20 cellular contexts compared by ENCODE assay signal in the genomic region with DNA sequence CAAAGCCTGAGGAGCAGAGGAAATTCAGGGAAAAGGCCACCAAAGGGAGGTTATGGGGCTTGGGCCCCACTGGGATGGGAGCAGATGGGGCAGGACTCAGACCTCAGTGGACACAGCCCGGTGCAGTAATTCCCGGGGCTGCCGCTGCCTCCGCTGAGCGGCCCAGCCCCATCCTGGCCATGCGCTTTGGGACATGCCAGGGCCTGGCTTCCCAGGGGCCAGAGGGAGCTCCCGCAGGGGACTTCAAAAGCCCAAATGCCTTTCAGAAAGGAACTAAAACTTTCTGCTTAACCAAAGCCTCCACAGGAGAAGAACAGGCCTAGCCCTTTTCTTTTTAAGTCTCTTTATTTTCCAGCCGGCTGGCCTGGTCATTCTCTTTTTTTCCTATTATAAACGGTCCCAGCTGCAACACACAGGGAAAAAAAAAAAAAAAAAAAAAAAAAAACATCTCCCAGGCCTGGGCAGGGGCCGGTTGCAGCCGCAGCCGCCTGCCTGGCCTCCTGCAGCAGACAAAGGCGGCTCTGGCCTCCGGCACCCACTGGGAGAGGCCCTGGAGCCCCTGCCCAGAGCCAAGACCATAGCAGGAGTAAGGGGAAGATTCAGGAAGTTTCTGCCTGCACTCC. TPM values are rescaled to one million over a fixed set of nuclear protein-coding genes. Genes with fewer than 3 reads are reported as not detected.
DNase-seq lines count a peak whose midpoint lies in the region; TF ChIP-seq lines count a peak whose summit lies in the region.
"Had no signal": no experiment of that assay in that cellular context is flagged by ENCODE, and none has a peak within 500 bp of the region (broad histone marks: within the 10 kb centered on the region; RNA-seq: fewer than 3 reads in every experiment).

No MANE protein-coding gene starts in this region.

- H3K4me3 ChIP-seq in left ventricle myocardium inferior (no peak overlapping the region), right atrium auricular region (no peak overlapping the region), smooth muscle cell (no peak overlapping the region)
- H3K4me3 ChIP-seq in CD8-positive, alpha-beta memory T cell (ENCODE audit: low read length): no peak overlapping the region

- no peaks in the 10 kb centered on the region for H3K9me3 Mint-ChIP-seq in nephron
- no peaks in the 10 kb centered on the region for H3K9me3 Mint-ChIP-seq in CD8-positive, alpha-beta memory T cell
- H3K9me3 Mint-ChIP-seq: activated CD4-positive, alpha-beta memory T cell treated with anti-CD3 and anti-CD28 coated beads for 36 hours had no signal

- H3K4me1 ChIP-seq in left ventricle myocardium inferior (peaks cover 11% of the 10 kb centered on the region), right atrium auricular region (no peaks in the 10 kb centered on the region), smooth muscle cell (ENCODE audit: low read depth) (peaks cover 29% of the 10 kb centered on the region)
- no peaks in the 10 kb centered on the region for H3K4me1 ChIP-seq in CD8-positive, alpha-beta memory T cell (ENCODE audit: insufficient read depth, low read length)
- H3K4me1 ChIP-seq: BE2C had no signal

- no peaks in the 10 kb centered on the region for H3K79me2 ChIP-seq in smooth muscle cell (ENCODE audit: low read depth)

- H3K9me3 ChIP-seq in left ventricle myocardium inferior (replicated peaks) (no peaks in the 10 kb centered on the region), right atrium auricular region (no peaks in the 10 kb centered on the region), smooth muscle cell (replicated peaks; ENCODE audit: low read depth) (no peaks in the 10 kb centered on the region)
- no peaks in the 10 kb centered on the region for H3K9me3 ChIP-seq in CD8-positive, alpha-beta memory T cell (ENCODE audit: low read length)
- H3K9me3 ChIP-seq: BE2C had no signal

- no peak overlapping the region for H3K9ac ChIP-seq in smooth muscle cell (ENCODE audit: low read depth)

- peaks cover 4% of the 10 kb centered on the region for H3K27me3 Mint-ChIP-seq in nephron (ENCODE audit: low read depth)
- peaks cover 31% of the 10 kb centered on the region in 2 donors for H3K27me3 Mint-ChIP-seq in CD8-positive, alpha-beta memory T cell
- H3K27me3 Mint-ChIP-seq: activated CD4-positive, alpha-beta memory T cell treated with anti-CD3 and anti-CD28 coated beads for 36 hours had no signal

- peak overlapping the region; percentile 72 for H2AFZ ChIP-seq in smooth muscle cell (ENCODE audit: low read depth)

- WGBS in smooth muscle cell (ENCODE audit: low lambda C conversion rate): 35% methylated on average over 14 of the region's 14 CpGs

- POLR2A ChIA-PET in CD8-positive, alpha-beta memory T cell (lab: Charles Lee): no interaction called here

- H4K20me1 ChIP-seq in smooth muscle cell (ENCODE audit: low read depth): no peaks in the 10 kb centered on the region

- CTCF ChIA-PET in CD8-positive, alpha-beta memory T cell (lab: Charles Lee): interaction anchor here (1.8 kb wide), 1 partner anchor 10 kb away, joined by 5 read pairs; no protein-coding TSS in a partner anchor

- H3K27me3 ChIP-seq in left ventricle myocardium inferior (ENCODE audit: low read depth) (peaks cover 23% of the 10 kb centered on the region), right atrium auricular region (no peaks in the 10 kb centered on the region), smooth muscle cell (ENCODE audit: low read depth) (no peaks in the 10 kb centered on the region)
- H3K27me3 ChIP-seq in CD8-positive, alpha-beta memory T cell (ENCODE audit: insufficient read depth, low read length, poor library complexity, severe bottlenecking): no peaks in the 10 kb centered on the region
- H3K27me3 ChIP-seq: BE2C had no signal

- intact Hi-C loops in left ventricle myocardium inferior (cut with micrococcal nuclease): no loop called here

- peak overlapping the region; percentile 45 to 48 (median 46) for H3K27ac Mint-ChIP-seq in nephron
- H3K27ac Mint-ChIP-seq in CD8-positive, alpha-beta memory T cell: no peak overlapping the region
- H3K27ac Mint-ChIP-seq: activated CD4-positive, alpha-beta memory T cell treated with anti-CD3 and anti-CD28 coated beads for 36 hours had no signal

- H3K4me1 Mint-ChIP-seq in nephron: peaks cover 27% of the 10 kb centered on the region
- no peaks in the 10 kb centered on the region for H3K4me1 Mint-ChIP-seq in CD8-positive, alpha-beta memory T cell

- H3K36me3 Mint-ChIP-seq in nephron (ENCODE audit: low read depth): no peaks in the 10 kb centered on the region
- no peaks in the 10 kb centered on the region for H3K36me3 Mint-ChIP-seq in CD8-positive, alpha-beta memory T cell
- H3K36me3 Mint-ChIP-seq: activated CD4-positive, alpha-beta memory T cell treated with anti-CD3 and anti-CD28 coated beads for 36 hours had no signal

- no peaks in the 10 kb centered on the region for H3K36me3 ChIP-seq in left ventricle myocardium inferior
- H3K36me3 ChIP-seq in right atrium auricular region: no peaks in the 10 kb centered on the region
- no peaks in the 10 kb centered on the region for H3K36me3 ChIP-seq in smooth muscle cell (ENCODE audit: low read depth)
- no peaks in the 10 kb centered on the region for H3K36me3 ChIP-seq in CD8-positive, alpha-beta memory T cell (ENCODE audit: insufficient read depth, low read length)
- H3K36me3 ChIP-seq: BE2C, brain microvascular endothelial cell had no signal

- H3K27ac ChIP-seq in left ventricle myocardium inferior (replicated peaks) (peak overlapping the region; percentile 33), right atrium auricular region (no peak overlapping the region), cingulate gyrus (ENCODE audit: low read depth, low read length) (peak overlapping the region; percentile 10), smooth muscle cell (ENCODE audit: low read depth) (no peak overlapping the region)
- no peak overlapping the region for H3K27ac ChIP-seq in CD8-positive, alpha-beta memory T cell (ENCODE audit: low read depth, low read length)
- H3K27ac ChIP-seq: brain microvascular endothelial cell, HL-60 had no signal

- DNase-seq in left ventricle myocardium inferior (no peak), right atrium auricular region (ENCODE audit: low spot score) (no peak), smooth muscle cell (lab: John Stamatoyannopoulos, UW; ENCODE audit: unreplicated experiment) (no peak), islet precursor cell (no peak), NCI-H526 treated with DMSO at 0.1 percent for 48 hours (lab: John Stamatoyannopoulos, UW) (no peak)
- no peak for DNase-seq in CD8-positive, alpha-beta memory T cell
- DNase-seq: activated CD4-positive, alpha-beta memory T cell treated with anti-CD3 and anti-CD28 coated beads for 36 hours; activated CD4-positive, CD25-positive, alpha-beta regulatory T cell; activated effector memory CD4-positive, alpha-beta T cell treated with Interleukin-2 at 50 U/mL for 16 hours; BE2C; brain microvascular endothelial cell; Calu3; GOT3; MM.1S; NCI-H1436 treated with DMSO at 0.1 percent for 48 hours; NCI-H526; T1000 had no signal

- no peaks in the 10 kb centered on the region for H3F3A ChIP-seq in smooth muscle cell (ENCODE audit: low read depth)

- no peak for TF ChIP-seq CTCF in left ventricle myocardium inferior (IDR thresholded peaks at IDR 0.05; ENCODE audit: borderline replicate concordance)
- no peak for TF ChIP-seq CTCF in right atrium auricular region (IDR thresholded peaks at IDR 0.05)
- TF ChIP-seq CTCF in nephron (IDR thresholded peaks at IDR 0.05; ENCODE audit: unreplicated experiment in 3 of 3): no peak
- TF ChIP-seq CTCF in smooth muscle cell (IDR thresholded peaks at IDR 0.05; ENCODE audit: borderline replicate concordance, insufficient read depth, poor library complexity, severe bottlenecking): no peak

- H3K4me3 Mint-ChIP-seq in nephron: no peak overlapping the region
- no peak overlapping the region for H3K4me3 Mint-ChIP-seq in CD8-positive, alpha-beta memory T cell
- H3K4me3 Mint-ChIP-seq: activated CD4-positive, alpha-beta memory T cell treated with anti-CD3 and anti-CD28 coated beads for 36 hours had no signal

- no peak overlapping the region for H3K4me2 ChIP-seq in smooth muscle cell

RNA-seq across cellular contexts. Expression of a gene that starts 10.7 kb away (rescaled TPM):
- total RNA-seq in left ventricle myocardium inferior (8.6 TPM), right atrium auricular region (10 to 100 TPM in 1 of 2 donors, 1 to 10 TPM in 1; 8.5 to 10.7 TPM), smooth muscle cell (4.7 and 7.0 TPM in 2 replicates)
- polyA plus RNA-seq in smooth muscle cell: 6.9 and 8.8 TPM in 2 replicates
- not detected for total RNA-seq in CD8-positive, alpha-beta memory T cell
- polyA plus RNA-seq in CD8-positive, alpha-beta memory T cell: not detected
- total RNA-seq: activated CD4-positive, alpha-beta memory T cell treated with anti-CD3 and anti-CD28 coated beads for 36 hours; Calu3 had no signal

Comparison
In these comparisons a context has a peak if more than half of its experiments do, and no peak if none do; other contexts are left out.
1. H3K27ac ChIP-seq: peak in left ventricle myocardium inferior (single experiment) and cingulate gyrus (single experiment); none in right atrium auricular region (0 of 2), smooth muscle cell (single experiment) and CD8-positive, alpha-beta memory T cell (single experiment).
2. H3K27ac Mint-ChIP-seq: peak in nephron (3 of 3); none in CD8-positive, alpha-beta memory T cell (0 of 8).